ENCODE assay signal across 2 cellular contexts in the genomic region with DNA sequence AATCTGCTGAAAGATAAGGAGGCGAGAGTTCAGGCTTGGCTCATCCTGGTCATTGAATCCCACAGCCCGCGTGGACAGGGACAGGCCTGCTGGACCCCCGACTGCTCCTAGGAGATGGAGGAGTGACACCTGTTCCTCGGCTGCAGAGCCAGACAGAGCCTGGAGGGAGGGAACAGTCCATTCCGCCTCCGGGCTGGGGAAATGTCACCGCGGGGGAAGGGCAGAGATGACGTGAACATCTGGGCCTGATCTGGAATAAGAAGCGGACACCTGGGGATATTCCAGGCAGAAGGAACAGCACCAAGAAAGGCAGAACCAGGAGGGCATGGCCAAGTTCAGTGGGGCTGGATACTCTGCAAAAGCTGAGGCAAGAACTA.
TF ChIP-seq lines count a peak whose summit lies in the region.

No MANE protein-coding gene starts in this region.

TF ChIP-seq in SK-N-SH, 30 proteins besides CTCF, POLR2A, EP300 and RAD21 (continued from another document):
- TF ChIP-seq SIN3A (IDR thresholded peaks at IDR 0.05; ENCODE audit: borderline replicate concordance, low read depth, low read length) (no peak), RXRA (IDR thresholded peaks at IDR 0.05; ENCODE audit: borderline replicate concordance, low read depth) (no peak), TEAD4 (IDR thresholded peaks at IDR 0.05; ENCODE audit: borderline replicate concordance, insufficient read depth) (no peak), NFIC (IDR thresholded peaks at IDR 0.05; ENCODE audit: borderline replicate concordance) (no peak), MAX (IDR thresholded peaks at IDR 0.05; ENCODE audit: low read depth) (no peak), GABPA (IDR thresholded peaks at IDR 0.05; ENCODE audit: low read depth) (no peak), FOSL2 (IDR thresholded peaks at IDR 0.05; ENCODE audit: borderline replicate concordance, low read depth) (no peak), EZH2phosphoT487 (IDR thresholded peaks at IDR 0.05; ENCODE audit: borderline replicate concordance, low read depth) (no peak), ELF1 (IDR thresholded peaks at IDR 0.05) (no peak), SMC3 (IDR thresholded peaks at IDR 0.05; ENCODE audit: low read depth, low read length) (no peak), GATA2 (CRISPR knock-in tag; IDR thresholded peaks at IDR 0.05) (no peak), POLR2AphosphoS5 (IDR thresholded peaks at IDR 0.05; ENCODE audit: low read depth, low read length) (no peak), MEF2A (IDR thresholded peaks at IDR 0.05; ENCODE audit: borderline replicate concordance, low read depth) (no peak), CHD2 (IDR thresholded peaks at IDR 0.05; ENCODE audit: low read length, partially characterized antibody) (no peak)
- TF ChIP-seq, protein P1, sequence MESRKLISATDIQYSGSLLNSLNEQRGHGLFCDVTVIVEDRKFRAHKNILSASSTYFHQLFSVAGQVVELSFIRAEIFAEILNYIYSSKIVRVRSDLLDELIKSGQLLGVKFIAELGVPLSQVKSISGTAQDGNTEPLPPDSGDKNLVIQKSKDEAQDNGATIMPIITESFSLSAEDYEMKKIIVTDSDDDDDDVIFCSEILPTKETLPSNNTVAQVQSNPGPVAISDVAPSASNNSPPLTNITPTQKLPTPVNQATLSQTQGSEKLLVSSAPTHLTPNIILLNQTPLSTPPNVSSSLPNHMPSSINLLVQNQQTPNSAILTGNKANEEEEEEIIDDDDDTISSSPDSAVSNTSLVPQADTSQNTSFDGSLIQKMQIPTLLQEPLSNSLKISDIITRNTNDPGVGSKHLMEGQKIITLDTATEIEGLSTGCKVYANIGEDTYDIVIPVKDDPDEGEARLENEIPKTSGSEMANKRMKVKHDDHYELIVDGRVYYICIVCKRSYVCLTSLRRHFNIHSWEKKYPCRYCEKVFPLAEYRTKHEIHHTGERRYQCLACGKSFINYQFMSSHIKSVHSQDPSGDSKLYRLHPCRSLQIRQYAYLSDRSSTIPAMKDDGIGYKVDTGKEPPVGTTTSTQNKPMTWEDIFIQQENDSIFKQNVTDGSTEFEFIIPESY (IDR thresholded peaks at IDR 0.05; ENCODE audit: borderline replicate concordance, low read depth) = no peak

TF ChIP-seq in SK-N-SH treated with all-trans-retinoic acid at 6 μM for 48 hours, 23 proteins besides CTCF, POLR2A, EP300 and RAD21 (continued from another document):
- TF ChIP-seq GLIS3 (CRISPR knock-in tag; IDR thresholded peaks at IDR 0.05) (no peak), SNAI2 (CRISPR knock-in tag; IDR thresholded peaks at IDR 0.05) (no peak), ZNF565 (CRISPR knock-in tag; conservative IDR thresholded peaks at IDR 0.05; ENCODE audit: low read depth) (no peak), CSRNP3 (CRISPR knock-in tag; IDR thresholded peaks at IDR 0.05) (no peak), ZNF70 (CRISPR knock-in tag; IDR thresholded peaks at IDR 0.05) (no peak), ARNTL (CRISPR knock-in tag; IDR thresholded peaks at IDR 0.05; ENCODE audit: borderline replicate concordance, low read depth) (no peak), ZFP30 (CRISPR knock-in tag; IDR thresholded peaks at IDR 0.05) (no peak), ZC3H10 (CRISPR knock-in tag; IDR thresholded peaks at IDR 0.05) (no peak), ZNF8 (CRISPR knock-in tag; IDR thresholded peaks at IDR 0.05) (no peak), ESRRG (CRISPR knock-in tag; IDR thresholded peaks at IDR 0.05) (no peak)
- TF ChIP-seq, protein P2, sequence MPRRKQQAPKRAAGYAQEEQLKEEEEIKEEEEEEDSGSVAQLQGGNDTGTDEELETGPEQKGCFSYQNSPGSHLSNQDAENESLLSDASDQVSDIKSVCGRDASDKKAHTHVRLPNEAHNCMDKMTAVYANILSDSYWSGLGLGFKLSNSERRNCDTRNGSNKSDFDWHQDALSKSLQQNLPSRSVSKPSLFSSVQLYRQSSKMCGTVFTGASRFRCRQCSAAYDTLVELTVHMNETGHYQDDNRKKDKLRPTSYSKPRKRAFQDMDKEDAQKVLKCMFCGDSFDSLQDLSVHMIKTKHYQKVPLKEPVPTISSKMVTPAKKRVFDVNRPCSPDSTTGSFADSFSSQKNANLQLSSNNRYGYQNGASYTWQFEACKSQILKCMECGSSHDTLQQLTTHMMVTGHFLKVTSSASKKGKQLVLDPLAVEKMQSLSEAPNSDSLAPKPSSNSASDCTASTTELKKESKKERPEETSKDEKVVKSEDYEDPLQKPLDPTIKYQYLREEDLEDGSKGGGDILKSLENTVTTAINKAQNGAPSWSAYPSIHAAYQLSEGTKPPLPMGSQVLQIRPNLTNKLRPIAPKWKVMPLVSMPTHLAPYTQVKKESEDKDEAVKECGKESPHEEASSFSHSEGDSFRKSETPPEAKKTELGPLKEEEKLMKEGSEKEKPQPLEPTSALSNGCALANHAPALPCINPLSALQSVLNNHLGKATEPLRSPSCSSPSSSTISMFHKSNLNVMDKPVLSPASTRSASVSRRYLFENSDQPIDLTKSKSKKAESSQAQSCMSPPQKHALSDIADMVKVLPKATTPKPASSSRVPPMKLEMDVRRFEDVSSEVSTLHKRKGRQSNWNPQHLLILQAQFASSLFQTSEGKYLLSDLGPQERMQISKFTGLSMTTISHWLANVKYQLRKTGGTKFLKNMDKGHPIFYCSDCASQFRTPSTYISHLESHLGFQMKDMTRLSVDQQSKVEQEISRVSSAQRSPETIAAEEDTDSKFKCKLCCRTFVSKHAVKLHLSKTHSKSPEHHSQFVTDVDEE (CRISPR knock-in tag; IDR thresholded peaks at IDR 0.05) = no peak
- TF ChIP-seq, protein P3, sequence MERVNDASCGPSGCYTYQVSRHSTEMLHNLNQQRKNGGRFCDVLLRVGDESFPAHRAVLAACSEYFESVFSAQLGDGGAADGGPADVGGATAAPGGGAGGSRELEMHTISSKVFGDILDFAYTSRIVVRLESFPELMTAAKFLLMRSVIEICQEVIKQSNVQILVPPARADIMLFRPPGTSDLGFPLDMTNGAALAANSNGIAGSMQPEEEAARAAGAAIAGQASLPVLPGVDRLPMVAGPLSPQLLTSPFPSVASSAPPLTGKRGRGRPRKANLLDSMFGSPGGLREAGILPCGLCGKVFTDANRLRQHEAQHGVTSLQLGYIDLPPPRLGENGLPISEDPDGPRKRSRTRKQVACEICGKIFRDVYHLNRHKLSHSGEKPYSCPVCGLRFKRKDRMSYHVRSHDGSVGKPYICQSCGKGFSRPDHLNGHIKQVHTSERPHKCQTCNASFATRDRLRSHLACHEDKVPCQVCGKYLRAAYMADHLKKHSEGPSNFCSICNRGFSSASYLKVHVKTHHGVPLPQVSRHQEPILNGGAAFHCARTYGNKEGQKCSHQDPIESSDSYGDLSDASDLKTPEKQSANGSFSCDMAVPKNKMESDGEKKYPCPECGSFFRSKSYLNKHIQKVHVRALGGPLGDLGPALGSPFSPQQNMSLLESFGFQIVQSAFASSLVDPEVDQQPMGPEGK (CRISPR knock-in tag; IDR thresholded peaks at IDR 0.05; ENCODE audit: borderline replicate concordance) = no peak
TF ChIP-seq in SK-N-SH treated with all-trans-retinoic acid at 6 μM for 48 hours: peak in this region for 0.
